ENCODE assay signal across 2 cellular contexts in the genomic region with DNA sequence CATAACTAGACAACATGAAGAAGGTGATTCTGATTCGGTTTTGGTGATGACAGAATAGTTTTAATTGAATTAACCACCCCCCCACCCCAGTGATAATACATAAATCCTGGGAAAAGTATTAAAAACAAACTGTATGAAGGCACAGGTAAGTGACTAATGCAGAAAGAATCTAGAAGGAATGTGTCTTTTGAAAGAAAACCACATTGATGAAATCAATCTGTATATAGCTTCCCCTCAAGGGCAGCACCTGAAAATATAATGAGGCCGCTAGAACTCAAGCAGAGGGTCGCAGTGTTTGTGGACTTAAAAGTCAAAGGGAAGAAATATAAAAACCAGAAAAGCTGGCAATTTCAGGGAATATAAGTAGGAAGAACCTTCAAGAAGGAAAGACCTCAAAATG.
TF ChIP-seq lines count a peak whose summit lies in the region.

No MANE protein-coding gene starts in this region.

TF ChIP-seq in SK-N-SH treated with all-trans-retinoic acid at 6 μM for 48 hours, 23 proteins besides CTCF, POLR2A, EP300 and RAD21 (continued from another document):
- TF ChIP-seq, protein P1, sequence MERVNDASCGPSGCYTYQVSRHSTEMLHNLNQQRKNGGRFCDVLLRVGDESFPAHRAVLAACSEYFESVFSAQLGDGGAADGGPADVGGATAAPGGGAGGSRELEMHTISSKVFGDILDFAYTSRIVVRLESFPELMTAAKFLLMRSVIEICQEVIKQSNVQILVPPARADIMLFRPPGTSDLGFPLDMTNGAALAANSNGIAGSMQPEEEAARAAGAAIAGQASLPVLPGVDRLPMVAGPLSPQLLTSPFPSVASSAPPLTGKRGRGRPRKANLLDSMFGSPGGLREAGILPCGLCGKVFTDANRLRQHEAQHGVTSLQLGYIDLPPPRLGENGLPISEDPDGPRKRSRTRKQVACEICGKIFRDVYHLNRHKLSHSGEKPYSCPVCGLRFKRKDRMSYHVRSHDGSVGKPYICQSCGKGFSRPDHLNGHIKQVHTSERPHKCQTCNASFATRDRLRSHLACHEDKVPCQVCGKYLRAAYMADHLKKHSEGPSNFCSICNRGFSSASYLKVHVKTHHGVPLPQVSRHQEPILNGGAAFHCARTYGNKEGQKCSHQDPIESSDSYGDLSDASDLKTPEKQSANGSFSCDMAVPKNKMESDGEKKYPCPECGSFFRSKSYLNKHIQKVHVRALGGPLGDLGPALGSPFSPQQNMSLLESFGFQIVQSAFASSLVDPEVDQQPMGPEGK (CRISPR knock-in tag; IDR thresholded peaks at IDR 0.05; ENCODE audit: borderline replicate concordance) = no peak

TF ChIP-seq in SK-N-SH, 30 proteins besides CTCF, POLR2A, EP300 and RAD21 (continued from another document):
- TF ChIP-seq, protein P2, sequence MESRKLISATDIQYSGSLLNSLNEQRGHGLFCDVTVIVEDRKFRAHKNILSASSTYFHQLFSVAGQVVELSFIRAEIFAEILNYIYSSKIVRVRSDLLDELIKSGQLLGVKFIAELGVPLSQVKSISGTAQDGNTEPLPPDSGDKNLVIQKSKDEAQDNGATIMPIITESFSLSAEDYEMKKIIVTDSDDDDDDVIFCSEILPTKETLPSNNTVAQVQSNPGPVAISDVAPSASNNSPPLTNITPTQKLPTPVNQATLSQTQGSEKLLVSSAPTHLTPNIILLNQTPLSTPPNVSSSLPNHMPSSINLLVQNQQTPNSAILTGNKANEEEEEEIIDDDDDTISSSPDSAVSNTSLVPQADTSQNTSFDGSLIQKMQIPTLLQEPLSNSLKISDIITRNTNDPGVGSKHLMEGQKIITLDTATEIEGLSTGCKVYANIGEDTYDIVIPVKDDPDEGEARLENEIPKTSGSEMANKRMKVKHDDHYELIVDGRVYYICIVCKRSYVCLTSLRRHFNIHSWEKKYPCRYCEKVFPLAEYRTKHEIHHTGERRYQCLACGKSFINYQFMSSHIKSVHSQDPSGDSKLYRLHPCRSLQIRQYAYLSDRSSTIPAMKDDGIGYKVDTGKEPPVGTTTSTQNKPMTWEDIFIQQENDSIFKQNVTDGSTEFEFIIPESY (IDR thresholded peaks at IDR 0.05; ENCODE audit: borderline replicate concordance, low read depth) = no peak
- no peak for TF ChIP-seq GATA2 (CRISPR knock-in tag; IDR thresholded peaks at IDR 0.05)
- no peak for TF ChIP-seq REST (IDR thresholded peaks at IDR 0.05; ENCODE audit: low read depth, low read length)
- TF ChIP-seq TAF1 (IDR thresholded peaks at IDR 0.05; ENCODE audit: borderline replicate concordance, low read depth, low read length) = no peak
